8 cellular contexts compared by ENCODE assay signal in the genomic region with DNA sequence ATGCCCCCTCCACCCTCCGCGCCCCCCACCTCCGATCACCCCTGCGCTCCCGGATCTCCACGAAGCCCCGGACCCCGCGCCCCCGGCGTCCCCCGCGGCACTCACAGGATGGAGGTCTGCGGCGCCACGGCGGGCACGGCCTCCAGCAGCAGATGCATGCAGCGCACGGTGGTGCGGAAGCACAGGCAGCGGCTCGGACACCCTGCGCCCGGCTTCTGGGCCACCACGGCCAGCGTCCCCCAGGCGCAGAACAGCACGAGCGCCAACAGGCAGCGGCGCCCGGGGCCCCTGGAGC. TPM values are rescaled to one million over a fixed set of nuclear protein-coding genes. Genes with fewer than 3 reads are reported as not detected.
DNase-seq lines count a peak whose midpoint lies in the region; ATAC-seq and TF ChIP-seq lines count a peak whose summit lies in the region.

No MANE protein-coding gene starts in this region.

- H2AFZ ChIP-seq in parathyroid adenoma = no peak overlapping the region

- peaks cover 40% of the 10 kb centered on the region for H3K4me1 Mint-ChIP-seq in glutamatergic neuron (ENCODE audit: low read depth, unreplicated experiment)

- peaks cover 28% of the 10 kb centered on the region for H3K27me3 Mint-ChIP-seq in glutamatergic neuron (ENCODE audit: unreplicated experiment)

- H3K36me3 Mint-ChIP-seq in glutamatergic neuron (ENCODE audit: unreplicated experiment) = peaks cover 6% of the 10 kb centered on the region

- no peaks in the 10 kb centered on the region for H3K4me1 ChIP-seq in parathyroid adenoma

- DNase-seq in glutamatergic neuron (peak; percentile 71), epidermal melanocyte (ENCODE audit: insufficient read length, low spot score) (no peak), NCI-H82 (lab: John Stamatoyannopoulos, UW) (no peak), NCI-H226 (no peak)

- no peak overlapping the region for H3K4me2 ChIP-seq in parathyroid adenoma (ENCODE audit: low read length)

- no peaks in the 10 kb centered on the region for H3K9me3 ChIP-seq in parathyroid adenoma (ENCODE audit: control insufficient read depth, low read length)

- TF ChIP-seq CTCF in glutamatergic neuron (IDR thresholded peaks at IDR 0.05; ENCODE audit: partially characterized antibody, unreplicated experiment) (no peak), parathyroid adenoma (IDR thresholded peaks at IDR 0.05) (no peak)

- peaks cover 27% of the 10 kb centered on the region for H3K9me3 Mint-ChIP-seq in glutamatergic neuron (ENCODE audit: unreplicated experiment)

- H3K79me2 ChIP-seq in parathyroid adenoma = no peaks in the 10 kb centered on the region

- no peak overlapping the region for H3K27ac ChIP-seq in parathyroid adenoma

- H3K4me3 Mint-ChIP-seq in glutamatergic neuron (ENCODE audit: unreplicated experiment) = no peak overlapping the region

- H3K27me3 ChIP-seq in parathyroid adenoma (ENCODE audit: control insufficient read depth, insufficient read depth, low read length) = peaks cover 3% of the 10 kb centered on the region

- no peaks in the 10 kb centered on the region for H3K36me3 ChIP-seq in parathyroid adenoma (ENCODE audit: control insufficient read depth, insufficient read depth, low read length)

- H3K9ac ChIP-seq in parathyroid adenoma = no peak overlapping the region

- H3K4me3 ChIP-seq in GM08714 (ENCODE audit: low read length) (peak overlapping the region; percentile 42), parathyroid adenoma (ENCODE audit: low read depth, low read length) (peak overlapping the region; percentile 34)

- ATAC-seq in SK-N-SH treated with all-trans-retinoic acid at 6 μM for 48 hours (peak; percentile 42), GM18511 (IDR thresholded peaks at IDR 0.05; ENCODE audit: unreplicated experiment) (no peak)

- peak overlapping the region; percentile 66 for H3K27ac Mint-ChIP-seq in glutamatergic neuron (ENCODE audit: unreplicated experiment)

TF ChIP-seq in SK-N-SH treated with all-trans-retinoic acid at 6 μM for 48 hours, 23 proteins besides CTCF, POLR2A, EP300 and RAD21:
- TF ChIP-seq, protein P1, sequence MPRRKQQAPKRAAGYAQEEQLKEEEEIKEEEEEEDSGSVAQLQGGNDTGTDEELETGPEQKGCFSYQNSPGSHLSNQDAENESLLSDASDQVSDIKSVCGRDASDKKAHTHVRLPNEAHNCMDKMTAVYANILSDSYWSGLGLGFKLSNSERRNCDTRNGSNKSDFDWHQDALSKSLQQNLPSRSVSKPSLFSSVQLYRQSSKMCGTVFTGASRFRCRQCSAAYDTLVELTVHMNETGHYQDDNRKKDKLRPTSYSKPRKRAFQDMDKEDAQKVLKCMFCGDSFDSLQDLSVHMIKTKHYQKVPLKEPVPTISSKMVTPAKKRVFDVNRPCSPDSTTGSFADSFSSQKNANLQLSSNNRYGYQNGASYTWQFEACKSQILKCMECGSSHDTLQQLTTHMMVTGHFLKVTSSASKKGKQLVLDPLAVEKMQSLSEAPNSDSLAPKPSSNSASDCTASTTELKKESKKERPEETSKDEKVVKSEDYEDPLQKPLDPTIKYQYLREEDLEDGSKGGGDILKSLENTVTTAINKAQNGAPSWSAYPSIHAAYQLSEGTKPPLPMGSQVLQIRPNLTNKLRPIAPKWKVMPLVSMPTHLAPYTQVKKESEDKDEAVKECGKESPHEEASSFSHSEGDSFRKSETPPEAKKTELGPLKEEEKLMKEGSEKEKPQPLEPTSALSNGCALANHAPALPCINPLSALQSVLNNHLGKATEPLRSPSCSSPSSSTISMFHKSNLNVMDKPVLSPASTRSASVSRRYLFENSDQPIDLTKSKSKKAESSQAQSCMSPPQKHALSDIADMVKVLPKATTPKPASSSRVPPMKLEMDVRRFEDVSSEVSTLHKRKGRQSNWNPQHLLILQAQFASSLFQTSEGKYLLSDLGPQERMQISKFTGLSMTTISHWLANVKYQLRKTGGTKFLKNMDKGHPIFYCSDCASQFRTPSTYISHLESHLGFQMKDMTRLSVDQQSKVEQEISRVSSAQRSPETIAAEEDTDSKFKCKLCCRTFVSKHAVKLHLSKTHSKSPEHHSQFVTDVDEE (CRISPR knock-in tag; IDR thresholded peaks at IDR 0.05) = no peak
- TF ChIP-seq ZNF8 (CRISPR knock-in tag; IDR thresholded peaks at IDR 0.05) (no peak), ARNTL (CRISPR knock-in tag; IDR thresholded peaks at IDR 0.05; ENCODE audit: borderline replicate concordance, low read depth) (no peak), ZFP30 (CRISPR knock-in tag; IDR thresholded peaks at IDR 0.05) (no peak), SNAI2 (CRISPR knock-in tag; IDR thresholded peaks at IDR 0.05) (no peak), ZFP3 (CRISPR knock-in tag; IDR thresholded peaks at IDR 0.05) (no peak), RARB (CRISPR knock-in tag; IDR thresholded peaks at IDR 0.05) (no peak), ISL1 (CRISPR knock-in tag; IDR thresholded peaks at IDR 0.05) (no peak), TOX (CRISPR knock-in tag; IDR thresholded peaks at IDR 0.05; ENCODE audit: borderline replicate concordance) (no peak), CSDC2 (CRISPR knock-in tag; IDR thresholded peaks at IDR 0.05) (no peak)
- TF ChIP-seq, protein P2, sequence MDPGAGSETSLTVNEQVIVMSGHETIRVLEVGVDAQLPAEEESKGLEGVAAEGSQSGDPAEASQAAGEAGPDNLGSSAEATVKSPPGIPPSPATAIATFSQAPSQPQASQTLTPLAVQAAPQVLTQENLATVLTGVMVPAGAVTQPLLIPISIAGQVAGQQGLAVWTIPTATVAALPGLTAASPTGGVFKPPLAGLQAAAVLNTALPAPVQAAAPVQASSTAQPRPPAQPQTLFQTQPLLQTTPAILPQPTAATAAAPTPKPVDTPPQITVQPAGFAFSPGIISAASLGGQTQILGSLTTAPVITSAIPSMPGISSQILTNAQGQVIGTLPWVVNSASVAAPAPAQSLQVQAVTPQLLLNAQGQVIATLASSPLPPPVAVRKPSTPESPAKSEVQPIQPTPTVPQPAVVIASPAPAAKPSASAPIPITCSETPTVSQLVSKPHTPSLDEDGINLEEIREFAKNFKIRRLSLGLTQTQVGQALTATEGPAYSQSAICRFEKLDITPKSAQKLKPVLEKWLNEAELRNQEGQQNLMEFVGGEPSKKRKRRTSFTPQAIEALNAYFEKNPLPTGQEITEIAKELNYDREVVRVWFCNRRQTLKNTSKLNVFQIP (CRISPR knock-in tag; IDR thresholded peaks at IDR 0.05; ENCODE audit: borderline replicate concordance, low read depth) = no peak
- TF ChIP-seq, protein P3, sequence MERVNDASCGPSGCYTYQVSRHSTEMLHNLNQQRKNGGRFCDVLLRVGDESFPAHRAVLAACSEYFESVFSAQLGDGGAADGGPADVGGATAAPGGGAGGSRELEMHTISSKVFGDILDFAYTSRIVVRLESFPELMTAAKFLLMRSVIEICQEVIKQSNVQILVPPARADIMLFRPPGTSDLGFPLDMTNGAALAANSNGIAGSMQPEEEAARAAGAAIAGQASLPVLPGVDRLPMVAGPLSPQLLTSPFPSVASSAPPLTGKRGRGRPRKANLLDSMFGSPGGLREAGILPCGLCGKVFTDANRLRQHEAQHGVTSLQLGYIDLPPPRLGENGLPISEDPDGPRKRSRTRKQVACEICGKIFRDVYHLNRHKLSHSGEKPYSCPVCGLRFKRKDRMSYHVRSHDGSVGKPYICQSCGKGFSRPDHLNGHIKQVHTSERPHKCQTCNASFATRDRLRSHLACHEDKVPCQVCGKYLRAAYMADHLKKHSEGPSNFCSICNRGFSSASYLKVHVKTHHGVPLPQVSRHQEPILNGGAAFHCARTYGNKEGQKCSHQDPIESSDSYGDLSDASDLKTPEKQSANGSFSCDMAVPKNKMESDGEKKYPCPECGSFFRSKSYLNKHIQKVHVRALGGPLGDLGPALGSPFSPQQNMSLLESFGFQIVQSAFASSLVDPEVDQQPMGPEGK (CRISPR knock-in tag; IDR thresholded peaks at IDR 0.05; ENCODE audit: borderline replicate concordance) = no peak
TF ChIP-seq in SK-N-SH treated with all-trans-retinoic acid at 6 μM for 48 hours: peak in this region for 0.

RNA-seq across cellular contexts. Expression of a gene that starts 0.2 kb away (rescaled TPM):
- 226 TPM for total RNA-seq in glutamatergic neuron (ENCODE audit: unreplicated experiment)
